Comparison of ENCODE assay signal across 8 cellular contexts in the genomic region with DNA sequence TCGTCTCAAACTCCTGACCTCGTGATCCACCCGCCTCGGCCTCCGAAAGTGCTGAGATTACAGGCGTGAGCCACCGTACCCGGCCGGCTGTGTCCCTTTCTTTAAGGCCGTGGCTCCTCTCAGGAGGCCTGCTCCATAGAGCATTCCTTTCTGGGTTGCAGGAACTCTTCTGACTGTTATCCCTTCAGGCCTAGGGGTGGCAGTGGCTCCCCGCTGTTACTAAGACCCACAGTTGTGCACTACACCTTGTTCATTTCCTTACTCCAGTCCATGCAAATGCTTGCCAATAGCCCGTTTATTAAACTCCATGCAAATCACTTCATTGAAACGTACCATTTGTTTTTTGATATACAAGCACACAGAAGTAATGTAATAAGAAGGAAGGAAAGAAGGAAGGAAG.
"Had no signal": no experiment of that assay in that cellular context is flagged by ENCODE, and none has a peak within 500 bp of the region (broad histone marks: within the 10 kb centered on the region; RNA-seq: fewer than 3 reads in every experiment).

No MANE protein-coding gene starts in this region.

- DNase-seq: GDM1, GF-D8 had no signal

- FAIRE-seq: G401.6, GM12878, GM12891, GM12892, GM18507, GM19239 had no signal

- ATAC-seq: GM12878 had no signal

- H3K4me3 ChIP-seq: GM12878 had no signal
